ENCODE assay signal across 1 cellular context in the genomic region with DNA sequence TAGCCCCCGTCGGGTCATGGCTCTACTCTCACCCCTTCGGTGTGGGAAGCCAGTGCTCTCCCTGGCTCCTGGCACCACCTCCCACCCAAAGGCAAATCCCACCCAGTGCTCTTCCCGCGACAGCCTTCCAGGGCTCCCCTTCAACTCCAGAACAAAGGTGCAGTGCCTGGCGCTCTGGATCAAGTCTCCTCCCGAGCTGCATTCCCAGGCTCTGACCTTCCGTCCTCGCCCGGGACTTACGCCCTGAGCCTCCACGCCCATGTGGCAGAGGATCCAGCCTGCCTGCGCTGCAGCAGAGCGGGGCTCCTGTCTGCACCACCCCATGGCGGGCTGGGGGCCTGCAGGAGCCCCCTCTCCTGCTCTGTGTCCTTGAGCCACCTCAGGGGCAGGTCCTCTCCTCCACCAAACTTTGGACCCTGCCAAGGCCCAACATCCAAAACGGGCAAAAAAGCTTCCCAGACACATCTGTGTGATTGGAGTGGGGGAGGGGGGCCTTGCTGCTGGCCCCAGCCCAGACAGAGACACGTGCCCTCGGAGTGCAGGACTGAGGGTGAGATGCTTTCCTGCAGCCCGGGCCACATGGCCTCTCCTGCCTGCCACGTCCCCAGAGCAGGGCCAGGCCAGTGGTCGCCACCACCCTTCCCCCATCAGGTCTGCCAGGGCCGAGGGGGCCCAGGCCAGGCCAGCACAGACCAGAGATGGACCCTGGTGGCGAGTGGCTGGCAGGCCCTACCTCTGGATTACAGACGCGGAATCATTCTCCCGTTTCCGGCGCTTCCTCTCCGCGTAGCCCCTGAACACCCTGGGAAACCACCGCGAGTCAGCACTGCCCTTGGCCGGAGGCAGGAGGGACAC.
TF ChIP-seq lines count a peak whose summit lies in the region.

No MANE protein-coding gene starts in this region.

TF ChIP-seq in HepG2, 621 proteins besides CTCF, POLR2A, EP300 and RAD21 (continued from another document and continues in another):
- TF ChIP-seq RERE (CRISPR knock-in tag; IDR thresholded peaks at IDR 0.05; ENCODE audit: low read depth) = 0 out of 2 replicates have a peak, but pooled peaks have one; percentile 38
- TF ChIP-seq, protein P1, sequence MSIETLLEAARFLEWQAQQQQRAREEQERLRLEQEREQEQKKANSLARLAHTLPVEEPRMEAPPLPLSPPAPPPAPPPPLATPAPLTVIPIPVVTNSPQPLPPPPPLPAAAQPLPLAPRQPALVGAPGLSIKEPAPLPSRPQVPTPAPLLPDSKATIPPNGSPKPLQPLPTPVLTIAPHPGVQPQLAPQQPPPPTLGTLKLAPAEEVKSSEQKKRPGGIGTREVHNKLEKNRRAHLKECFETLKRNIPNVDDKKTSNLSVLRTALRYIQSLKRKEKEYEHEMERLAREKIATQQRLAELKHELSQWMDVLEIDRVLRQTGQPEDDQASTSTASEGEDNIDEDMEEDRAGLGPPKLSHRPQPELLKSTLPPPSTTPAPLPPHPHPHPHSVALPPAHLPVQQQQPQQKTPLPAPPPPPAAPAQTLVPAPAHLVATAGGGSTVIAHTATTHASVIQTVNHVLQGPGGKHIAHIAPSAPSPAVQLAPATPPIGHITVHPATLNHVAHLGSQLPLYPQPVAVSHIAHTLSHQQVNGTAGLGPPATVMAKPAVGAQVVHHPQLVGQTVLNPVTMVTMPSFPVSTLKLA (IDR thresholded peaks at IDR 0.05) = peak; percentile 80
- no peak for TF ChIP-seq ZNF24 (IDR thresholded peaks at IDR 0.05)
- no peak; the same call in 1 of the 2 replicates for TF ChIP-seq RARA (CRISPR knock-in tag; IDR thresholded peaks at IDR 0.05)
- no peak for TF ChIP-seq SIN3A (IDR thresholded peaks at IDR 0.05; ENCODE audit: borderline replicate concordance, low read depth, low read length)
- TF ChIP-seq, protein P2, sequence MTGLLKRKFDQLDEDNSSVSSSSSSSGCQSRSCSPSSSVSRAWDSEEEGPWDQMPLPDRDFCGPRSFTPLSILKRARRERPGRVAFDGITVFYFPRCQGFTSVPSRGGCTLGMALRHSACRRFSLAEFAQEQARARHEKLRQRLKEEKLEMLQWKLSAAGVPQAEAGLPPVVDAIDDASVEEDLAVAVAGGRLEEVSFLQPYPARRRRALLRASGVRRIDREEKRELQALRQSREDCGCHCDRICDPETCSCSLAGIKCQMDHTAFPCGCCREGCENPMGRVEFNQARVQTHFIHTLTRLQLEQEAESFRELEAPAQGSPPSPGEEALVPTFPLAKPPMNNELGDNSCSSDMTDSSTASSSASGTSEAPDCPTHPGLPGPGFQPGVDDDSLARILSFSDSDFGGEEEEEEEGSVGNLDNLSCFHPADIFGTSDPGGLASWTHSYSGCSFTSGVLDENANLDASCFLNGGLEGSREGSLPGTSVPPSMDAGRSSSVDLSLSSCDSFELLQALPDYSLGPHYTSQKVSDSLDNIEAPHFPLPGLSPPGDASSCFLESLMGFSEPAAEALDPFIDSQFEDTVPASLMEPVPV (CRISPR knock-in tag; IDR thresholded peaks at IDR 0.05) = peak; percentile 83; the same call in 1 of the 2 replicates
- no peak for TF ChIP-seq ZFP36L2 (CRISPR knock-in tag; IDR thresholded peaks at IDR 0.05)
- TF ChIP-seq ZNF326 (CRISPR knock-in tag; IDR thresholded peaks at IDR 0.05; ENCODE audit: borderline replicate concordance) = 0 out of 2 replicates have a peak, but pooled peaks have one; percentile 15
- no peak for TF ChIP-seq ZKSCAN1 (IDR thresholded peaks at IDR 0.05; ENCODE audit: low read length)
- no peak for TF ChIP-seq NFRKB (IDR thresholded peaks at IDR 0.05)
- TF ChIP-seq TMF1 (CRISPR knock-in tag; IDR thresholded peaks at IDR 0.05; ENCODE audit: low read depth) = peak; percentile 86; the same call in 1 of the 2 replicates
- TF ChIP-seq ZNF777 (CRISPR knock-in tag; IDR thresholded peaks at IDR 0.05) = no peak
- TF ChIP-seq ZNF225 (CRISPR knock-in tag; IDR thresholded peaks at IDR 0.05) = peak; percentile 90; the same call in 1 of the 2 replicates
- peak; percentile 62; the same call in 1 of the 2 replicates for TF ChIP-seq ZNF569 (CRISPR knock-in tag; IDR thresholded peaks at IDR 0.05; ENCODE audit: borderline replicate concordance)
- TF ChIP-seq ZNF720 (CRISPR knock-in tag; IDR thresholded peaks at IDR 0.05) = no peak
- no peak for TF ChIP-seq CEBPB (IDR thresholded peaks at IDR 0.05; ENCODE audit: borderline replicate concordance, low read depth, low read length)
- no peak for TF ChIP-seq ARID3A (IDR thresholded peaks at IDR 0.05; ENCODE audit: low read depth, low read length)
- TF ChIP-seq MEF2D (CRISPR knock-in tag; IDR thresholded peaks at IDR 0.05) = peak; percentile 94
- TF ChIP-seq, protein P3, sequence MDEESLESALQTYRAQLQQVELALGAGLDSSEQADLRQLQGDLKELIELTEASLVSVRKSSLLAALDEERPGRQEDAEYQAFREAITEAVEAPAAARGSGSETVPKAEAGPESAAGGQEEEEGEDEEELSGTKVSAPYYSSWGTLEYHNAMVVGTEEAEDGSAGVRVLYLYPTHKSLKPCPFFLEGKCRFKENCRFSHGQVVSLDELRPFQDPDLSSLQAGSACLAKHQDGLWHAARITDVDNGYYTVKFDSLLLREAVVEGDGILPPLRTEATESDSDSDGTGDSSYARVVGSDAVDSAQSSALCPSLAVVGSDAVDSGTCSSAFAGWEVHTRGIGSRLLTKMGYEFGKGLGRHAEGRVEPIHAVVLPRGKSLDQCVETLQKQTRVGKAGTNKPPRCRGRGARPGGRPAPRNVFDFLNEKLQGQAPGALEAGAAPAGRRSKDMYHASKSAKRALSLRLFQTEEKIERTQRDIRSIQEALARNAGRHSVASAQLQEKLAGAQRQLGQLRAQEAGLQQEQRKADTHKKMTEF (CRISPR knock-in tag; IDR thresholded peaks at IDR 0.05) = peak; percentile 97
- TF ChIP-seq TSC22D2 (CRISPR knock-in tag; IDR thresholded peaks at IDR 0.05; ENCODE audit: borderline replicate concordance) = no peak
- TF ChIP-seq, protein P4, sequence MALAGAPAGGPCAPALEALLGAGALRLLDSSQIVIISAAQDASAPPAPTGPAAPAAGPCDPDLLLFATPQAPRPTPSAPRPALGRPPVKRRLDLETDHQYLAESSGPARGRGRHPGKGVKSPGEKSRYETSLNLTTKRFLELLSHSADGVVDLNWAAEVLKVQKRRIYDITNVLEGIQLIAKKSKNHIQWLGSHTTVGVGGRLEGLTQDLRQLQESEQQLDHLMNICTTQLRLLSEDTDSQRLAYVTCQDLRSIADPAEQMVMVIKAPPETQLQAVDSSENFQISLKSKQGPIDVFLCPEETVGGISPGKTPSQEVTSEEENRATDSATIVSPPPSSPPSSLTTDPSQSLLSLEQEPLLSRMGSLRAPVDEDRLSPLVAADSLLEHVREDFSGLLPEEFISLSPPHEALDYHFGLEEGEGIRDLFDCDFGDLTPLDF (CRISPR knock-in tag; IDR thresholded peaks at IDR 0.05) = peak; percentile 41; the same call in 1 of the 2 replicates
- 0 out of 2 replicates have a peak, but pooled peaks have one; percentile 16 for TF ChIP-seq KDM2A (CRISPR knock-in tag; IDR thresholded peaks at IDR 0.05; ENCODE audit: borderline replicate concordance, low read depth)
- no peak for TF ChIP-seq FIP1L1 (IDR thresholded peaks at IDR 0.05; ENCODE audit: borderline replicate concordance, insufficient read depth, low read depth, low read length)
- TF ChIP-seq TEAD2 (CRISPR knock-in tag; IDR thresholded peaks at IDR 0.05) = no peak
- no peak for TF ChIP-seq ZNF75D (CRISPR knock-in tag; IDR thresholded peaks at IDR 0.05; ENCODE audit: borderline replicate concordance)
- no peak for TF ChIP-seq CREBL2 (CRISPR knock-in tag; IDR thresholded peaks at IDR 0.05; ENCODE audit: borderline replicate concordance)
- TF ChIP-seq CENPT (CRISPR knock-in tag; IDR thresholded peaks at IDR 0.05; ENCODE audit: low read depth) = peak; percentile 72; the same call in 1 of the 2 replicates
- TF ChIP-seq BORCS8-MEF2B (CRISPR knock-in tag; IDR thresholded peaks at IDR 0.05) = peak; percentile 95
- no peak for TF ChIP-seq EHMT2 (IDR thresholded peaks at IDR 0.05; ENCODE audit: borderline replicate concordance, low read depth, low read length)
- 0 out of 2 replicates have a peak, but pooled peaks have one; percentile 10 for TF ChIP-seq ZNF34 (CRISPR knock-in tag; IDR thresholded peaks at IDR 0.05; ENCODE audit: borderline replicate concordance)
- TF ChIP-seq ZNF354B (CRISPR knock-in tag; IDR thresholded peaks at IDR 0.05) = no peak
- TF ChIP-seq MAFG (CRISPR knock-in tag; IDR thresholded peaks at IDR 0.05) = no peak; the same call in 1 of the 2 replicates
